ENCODE assay signal across 2 cellular contexts in the genomic region with DNA sequence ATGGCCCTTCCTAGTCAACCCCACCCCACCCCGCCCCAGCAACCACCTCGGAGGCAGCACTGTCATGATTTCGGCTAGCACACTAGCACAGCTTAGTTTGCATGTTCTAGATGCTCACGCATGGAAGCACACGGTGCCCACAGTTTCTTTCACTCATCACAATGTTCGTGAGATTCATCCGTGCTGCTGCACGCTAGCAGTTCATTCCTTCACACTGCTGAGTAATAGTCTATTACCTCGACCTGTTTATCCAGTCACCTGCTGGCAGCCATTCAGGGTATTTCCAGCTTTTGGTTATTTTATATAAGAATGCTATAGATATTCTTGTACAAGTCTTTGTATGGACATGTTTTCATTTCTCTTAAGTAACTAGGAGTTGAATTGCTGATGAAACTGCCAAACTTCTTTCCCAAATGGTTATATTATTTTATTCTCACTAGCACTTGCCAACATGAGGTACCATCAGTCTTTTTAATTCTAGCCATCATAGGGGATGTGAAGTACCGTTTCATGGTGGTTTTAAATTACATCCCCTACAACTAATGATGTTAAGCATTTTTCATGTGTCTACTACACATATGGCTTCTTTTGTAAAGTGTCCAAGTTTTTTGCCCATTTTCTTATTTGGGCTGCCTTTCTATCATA.
TF ChIP-seq lines count a peak whose summit lies in the region.

No MANE protein-coding gene starts in this region.

TF ChIP-seq in SK-N-SH, 30 proteins besides CTCF, POLR2A, EP300 and RAD21 (continued from another document):
- TF ChIP-seq FOSL2 (IDR thresholded peaks at IDR 0.05; ENCODE audit: borderline replicate concordance, low read depth) (no peak), CHD2 (IDR thresholded peaks at IDR 0.05; ENCODE audit: low read length, partially characterized antibody) (no peak), FOXJ3 (CRISPR knock-in tag; IDR thresholded peaks at IDR 0.05) (no peak), MXI1 (IDR thresholded peaks at IDR 0.05; ENCODE audit: low read depth, low read length) (no peak), EZH2phosphoT487 (IDR thresholded peaks at IDR 0.05; ENCODE audit: borderline replicate concordance, low read depth) (no peak), SIN3A (IDR thresholded peaks at IDR 0.05; ENCODE audit: borderline replicate concordance, low read depth, low read length) (no peak), GABPA (IDR thresholded peaks at IDR 0.05; ENCODE audit: low read depth) (no peak), SMC3 (IDR thresholded peaks at IDR 0.05; ENCODE audit: low read depth, low read length) (no peak), TAF1 (IDR thresholded peaks at IDR 0.05; ENCODE audit: borderline replicate concordance, low read depth, low read length) (no peak), JUND (IDR thresholded peaks at IDR 0.05) (no peak), RFX5 (IDR thresholded peaks at IDR 0.05; ENCODE audit: low read length) (no peak)
- TF ChIP-seq, protein P1, sequence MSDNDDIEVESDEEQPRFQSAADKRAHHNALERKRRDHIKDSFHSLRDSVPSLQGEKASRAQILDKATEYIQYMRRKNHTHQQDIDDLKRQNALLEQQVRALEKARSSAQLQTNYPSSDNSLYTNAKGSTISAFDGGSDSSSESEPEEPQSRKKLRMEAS (IDR thresholded peaks at IDR 0.05; ENCODE audit: low read depth), result no peak
- TF ChIP-seq, protein P2, sequence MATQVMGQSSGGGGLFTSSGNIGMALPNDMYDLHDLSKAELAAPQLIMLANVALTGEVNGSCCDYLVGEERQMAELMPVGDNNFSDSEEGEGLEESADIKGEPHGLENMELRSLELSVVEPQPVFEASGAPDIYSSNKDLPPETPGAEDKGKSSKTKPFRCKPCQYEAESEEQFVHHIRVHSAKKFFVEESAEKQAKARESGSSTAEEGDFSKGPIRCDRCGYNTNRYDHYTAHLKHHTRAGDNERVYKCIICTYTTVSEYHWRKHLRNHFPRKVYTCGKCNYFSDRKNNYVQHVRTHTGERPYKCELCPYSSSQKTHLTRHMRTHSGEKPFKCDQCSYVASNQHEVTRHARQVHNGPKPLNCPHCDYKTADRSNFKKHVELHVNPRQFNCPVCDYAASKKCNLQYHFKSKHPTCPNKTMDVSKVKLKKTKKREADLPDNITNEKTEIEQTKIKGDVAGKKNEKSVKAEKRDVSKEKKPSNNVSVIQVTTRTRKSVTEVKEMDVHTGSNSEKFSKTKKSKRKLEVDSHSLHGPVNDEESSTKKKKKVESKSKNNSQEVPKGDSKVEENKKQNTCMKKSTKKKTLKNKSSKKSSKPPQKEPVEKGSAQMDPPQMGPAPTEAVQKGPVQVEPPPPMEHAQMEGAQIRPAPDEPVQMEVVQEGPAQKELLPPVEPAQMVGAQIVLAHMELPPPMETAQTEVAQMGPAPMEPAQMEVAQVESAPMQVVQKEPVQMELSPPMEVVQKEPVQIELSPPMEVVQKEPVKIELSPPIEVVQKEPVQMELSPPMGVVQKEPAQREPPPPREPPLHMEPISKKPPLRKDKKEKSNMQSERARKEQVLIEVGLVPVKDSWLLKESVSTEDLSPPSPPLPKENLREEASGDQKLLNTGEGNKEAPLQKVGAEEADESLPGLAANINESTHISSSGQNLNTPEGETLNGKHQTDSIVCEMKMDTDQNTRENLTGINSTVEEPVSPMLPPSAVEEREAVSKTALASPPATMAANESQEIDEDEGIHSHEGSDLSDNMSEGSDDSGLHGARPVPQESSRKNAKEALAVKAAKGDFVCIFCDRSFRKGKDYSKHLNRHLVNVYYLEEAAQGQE (IDR thresholded peaks at IDR 0.05; ENCODE audit: low read depth, low read length), result no peak
- TF ChIP-seq, protein P3, sequence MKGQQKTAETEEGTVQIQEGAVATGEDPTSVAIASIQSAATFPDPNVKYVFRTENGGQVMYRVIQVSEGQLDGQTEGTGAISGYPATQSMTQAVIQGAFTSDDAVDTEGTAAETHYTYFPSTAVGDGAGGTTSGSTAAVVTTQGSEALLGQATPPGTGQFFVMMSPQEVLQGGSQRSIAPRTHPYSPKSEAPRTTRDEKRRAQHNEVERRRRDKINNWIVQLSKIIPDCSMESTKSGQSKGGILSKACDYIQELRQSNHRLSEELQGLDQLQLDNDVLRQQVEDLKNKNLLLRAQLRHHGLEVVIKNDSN (IDR thresholded peaks at IDR 0.05; ENCODE audit: borderline replicate concordance, low read depth), result no peak

TF ChIP-seq in SK-N-SH treated with all-trans-retinoic acid at 6 μM for 48 hours, 23 proteins besides CTCF, POLR2A, EP300 and RAD21 (continued from another document):
- TF ChIP-seq, protein P4, sequence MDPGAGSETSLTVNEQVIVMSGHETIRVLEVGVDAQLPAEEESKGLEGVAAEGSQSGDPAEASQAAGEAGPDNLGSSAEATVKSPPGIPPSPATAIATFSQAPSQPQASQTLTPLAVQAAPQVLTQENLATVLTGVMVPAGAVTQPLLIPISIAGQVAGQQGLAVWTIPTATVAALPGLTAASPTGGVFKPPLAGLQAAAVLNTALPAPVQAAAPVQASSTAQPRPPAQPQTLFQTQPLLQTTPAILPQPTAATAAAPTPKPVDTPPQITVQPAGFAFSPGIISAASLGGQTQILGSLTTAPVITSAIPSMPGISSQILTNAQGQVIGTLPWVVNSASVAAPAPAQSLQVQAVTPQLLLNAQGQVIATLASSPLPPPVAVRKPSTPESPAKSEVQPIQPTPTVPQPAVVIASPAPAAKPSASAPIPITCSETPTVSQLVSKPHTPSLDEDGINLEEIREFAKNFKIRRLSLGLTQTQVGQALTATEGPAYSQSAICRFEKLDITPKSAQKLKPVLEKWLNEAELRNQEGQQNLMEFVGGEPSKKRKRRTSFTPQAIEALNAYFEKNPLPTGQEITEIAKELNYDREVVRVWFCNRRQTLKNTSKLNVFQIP (CRISPR knock-in tag; IDR thresholded peaks at IDR 0.05; ENCODE audit: borderline replicate concordance, low read depth), result no peak
- TF ChIP-seq, protein P5, sequence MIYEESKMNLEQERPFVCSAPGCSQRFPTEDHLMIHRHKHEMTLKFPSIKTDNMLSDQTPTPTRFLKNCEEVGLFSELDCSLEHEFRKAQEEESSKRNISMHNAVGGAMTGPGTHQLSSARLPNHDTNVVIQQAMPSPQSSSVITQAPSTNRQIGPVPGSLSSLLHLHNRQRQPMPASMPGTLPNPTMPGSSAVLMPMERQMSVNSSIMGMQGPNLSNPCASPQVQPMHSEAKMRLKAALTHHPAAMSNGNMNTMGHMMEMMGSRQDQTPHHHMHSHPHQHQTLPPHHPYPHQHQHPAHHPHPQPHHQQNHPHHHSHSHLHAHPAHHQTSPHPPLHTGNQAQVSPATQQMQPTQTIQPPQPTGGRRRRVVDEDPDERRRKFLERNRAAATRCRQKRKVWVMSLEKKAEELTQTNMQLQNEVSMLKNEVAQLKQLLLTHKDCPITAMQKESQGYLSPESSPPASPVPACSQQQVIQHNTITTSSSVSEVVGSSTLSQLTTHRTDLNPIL (CRISPR knock-in tag; IDR thresholded peaks at IDR 0.05; ENCODE audit: low read depth), result no peak
- no peak for TF ChIP-seq SNAI2 (CRISPR knock-in tag; IDR thresholded peaks at IDR 0.05)
- TF ChIP-seq RARB (CRISPR knock-in tag; IDR thresholded peaks at IDR 0.05), result no peak
- no peak for TF ChIP-seq ARNTL (CRISPR knock-in tag; IDR thresholded peaks at IDR 0.05; ENCODE audit: borderline replicate concordance, low read depth)
- TF ChIP-seq ZFP3 (CRISPR knock-in tag; IDR thresholded peaks at IDR 0.05), result no peak
- no peak for TF ChIP-seq ZC3H10 (CRISPR knock-in tag; IDR thresholded peaks at IDR 0.05)
TF ChIP-seq in SK-N-SH treated with all-trans-retinoic acid at 6 μM for 48 hours: peak in this region for 0.
